ENCODE assay signal across 8 cellular contexts in genomic region chr1:115089443-115090340, GRCh38. TPM values are rescaled to one million over a fixed set of nuclear protein-coding genes. Genes with fewer than 3 reads are reported as not detected.
DNase-seq lines count a peak whose midpoint lies in the region; ATAC-seq, FAIRE-seq and TF ChIP-seq lines count a peak whose summit lies in the region.

Gene TSPAN2, minus strand, starts transcription at chr1:115089503. Its CDS starts 71 bp downstream, at chr1:115089432.

- peak; percentile 94 to 95 for ATAC-seq in A549
- peak; percentile 46 for ATAC-seq in HG03354 (IDR thresholded peaks at IDR 0.05; ENCODE audit: poor library complexity, severe bottlenecking, unreplicated experiment)
- ATAC-seq in HepG2: peak; percentile 86

- H3K4me2 ChIP-seq in A549 (peak within 1 kb of the TSS; percentile 98), HepG2 (ENCODE audit: low read depth, low read length) (peak within 1 kb of the TSS; percentile 51)

- CTCF ChIA-PET in A549 (lab: Yijun Ruan, JAX): interaction anchor here (0.8 to 2.7 kb wide), 4 partner anchors 10 to 24 kb away, joined by 3 to 9 read pairs (median 4); no protein-coding TSS in a partner anchor
- CTCF ChIA-PET in HepG2 (lab: Yijun Ruan, JAX; ENCODE audit: low intra/inter-chr PET ratio, low total read pairs): no interaction called here

- no peak for TF ChIP-seq EP300 in A549 (IDR thresholded peaks at IDR 0.05)
- no peak for TF ChIP-seq EP300 in HepG2 (IDR thresholded peaks at IDR 0.05; ENCODE audit: low read depth in 2 of 2, low read length in 2 of 2)
- no peak for TF ChIP-seq EP300 in HepG2 (CRISPR knock-in tag; IDR thresholded peaks at IDR 0.05; ENCODE audit: borderline replicate concordance)

- H3K9ac ChIP-seq in colonic mucosa (ENCODE audit: low read depth in 2 of 2, low read length in 2 of 2): peak within 1 kb of the TSS; percentile 49 to 68
- no peak within 1 kb of the TSS for H3K9ac ChIP-seq in HepG2 (ENCODE audit: insufficient read depth, low read depth, low read length)

- H3K9me3 ChIP-seq in A549: no peaks in the 10 kb centered on the region
- no peaks in the 10 kb centered on the region for H3K9me3 ChIP-seq in colonic mucosa
- H3K9me3 ChIP-seq in HepG2 (ENCODE audit: low read length): no peaks in the 10 kb centered on the region

- intact Hi-C loops in colonic mucosa (cut with DNase I): no loop called here
- intact Hi-C loops in HepG2 (cut with micrococcal nuclease; ENCODE audit: unreplicated experiment): no loop called here

- no peaks in the 10 kb centered on the region for H3K36me3 ChIP-seq in colonic mucosa
- H3K36me3 ChIP-seq in HepG2 (replicated peaks in 1 of 2; ENCODE audit: control insufficient read depth in 1 of 2, insufficient read depth in 2 of 2, low read length in 2 of 2): no peaks in the 10 kb centered on the region

- no peaks in the 10 kb centered on the region for H3K4me1 ChIP-seq in A549
- no peaks in the 10 kb centered on the region for H3K4me1 ChIP-seq in colonic mucosa
- H3K4me1 ChIP-seq in HepG2 (ENCODE audit: insufficient read depth, low read length): no peaks in the 10 kb centered on the region

- WGBS in A549 (ENCODE audit: missing lambda C conversion rate): 6% methylated on average over 8 of the region's 66 CpGs
- 17% methylated on average over 8 of the region's 66 CpGs for WGBS in HepG2 (ENCODE audit: low lambda C conversion rate)

- DNase-seq in A549 (ENCODE audit: low read depth in 1 of 2, low spot score in 1 of 2) (peak; percentile 47 to 54), colonic mucosa (peak; percentile 69), HepG2 (ENCODE audit: low spot score) (no peak), NCI-H2107 treated with DMSO at 0.1 percent for 48 hours (lab: John Stamatoyannopoulos, UW; ENCODE audit: unreplicated experiment) (no peak), NCI-H187 (lab: John Stamatoyannopoulos, UW) (no peak)
- DNase-seq in activated CD4-positive, CD25-positive, alpha-beta regulatory T cell treated with anti-CD3 and anti-CD28 coated beads, Interleukin-2, amount 50 U/mL, for 72 hours: peak; percentile 46
- peak; percentile 21 to 33 (median 32) for DNase-seq in stimulated activated CD4-positive, alpha-beta T cell treated with anti-CD3 and anti-CD28 coated beads, TNF-alpha, amount 100 ng/mL, for 24 hours (ENCODE audit: low read depth in 3 of 3)

- no peak within 1 kb of the TSS for H2AFZ ChIP-seq in HepG2 (ENCODE audit: low read length)

- in situ Hi-C loops in HepG2 (cut with HindIII; ENCODE audit: extremely low pct_ligation_motif_present, low pct_unique_long_range_greater_than_20kb): no loop called here

- peak within 1 kb of the TSS; percentile 66 to 89 for H3K27ac ChIP-seq in A549
- H3K27ac ChIP-seq in colonic mucosa: peak within 1 kb of the TSS; percentile 52
- H3K27ac ChIP-seq in HepG2 (ENCODE audit: extremely low read length, insufficient read depth, low read length): no peak within 1 kb of the TSS

- H3K27me3 ChIP-seq in colonic mucosa (no peaks in the 10 kb centered on the region), HepG2 (ENCODE audit: control insufficient read depth in 1 of 2, insufficient read depth in 2 of 2, low read length in 2 of 2) (peaks cover 2 to 22% of the 10 kb centered on the region in 2 experiments)

- FAIRE-seq in A549 (lab: Jason Lieb, UNC): no peak
- FAIRE-seq in HepG2 (lab: Jason Lieb, UNC): no peak

- POLR2A ChIA-PET in A549 (lab: Yijun Ruan, JAX) (no interaction called here), HepG2 (lab: Yijun Ruan, JAX) (no interaction called here)

- no TSS peak for BruUV-seq in HepG2 (replicated peaks; lab: Mats Ljungman, UMichigan)

- H3K79me2 ChIP-seq in HepG2 (ENCODE audit: insufficient read depth, low read length): no peaks in the 10 kb centered on the region

- no peak for TF ChIP-seq RAD21 in A549 (conservative IDR thresholded peaks at IDR 0.05 in 1 of 2, IDR thresholded peaks at IDR 0.05 in 1 of 2)
- no peak for TF ChIP-seq RAD21 in HepG2 (CRISPR knock-in tag; IDR thresholded peaks at IDR 0.05)

- no peak for TF ChIP-seq CTCF in A549 (IDR thresholded peaks at IDR 0.05)
- TF ChIP-seq CTCF in colonic mucosa (IDR thresholded peaks at IDR 0.05): no peak
- no peak for TF ChIP-seq CTCF in HepG2 (CRISPR knock-in tag; IDR thresholded peaks at IDR 0.05)

- H4K20me1 ChIP-seq in HepG2 (ENCODE audit: insufficient read depth, low read length): no peaks in the 10 kb centered on the region

- TF ChIP-seq POLR2A in A549 (IDR thresholded peaks at IDR 0.05; ENCODE audit: low read length): no peak
- TF ChIP-seq POLR2A in HepG2 (IDR thresholded peaks at IDR 0.05; ENCODE audit: insufficient read depth in 1 of 2, low read depth in 2 of 2, low read length in 2 of 2): no peak

- H3K4me3 ChIP-seq in A549 (peak within 1 kb of the TSS; percentile 73), colonic mucosa (peak within 1 kb of the TSS; percentile 69), HepG2 (replicated peaks in 1 of 3; ENCODE audit: insufficient read depth in 1 of 3, low read depth in 2 of 3, low read length in 3 of 3) (peak within 1 kb of the TSS in 2 of 3 experiments; percentile 20 to 62; a peak in 3 of 6 replicates)

TF ChIP-seq in A549, 52 proteins besides CTCF, POLR2A, EP300 and RAD21:
- TF ChIP-seq EHF (CRISPR knock-in tag; IDR thresholded peaks at IDR 0.05): no peak
- TF ChIP-seq SMC3 (IDR thresholded peaks at IDR 0.05): 0 out of 3 replicates have a peak, but pooled peaks have one; percentile 24

TF ChIP-seq in HepG2, 621 proteins besides CTCF, POLR2A, EP300 and RAD21:
- TF ChIP-seq ZNF749 (CRISPR knock-in tag; IDR thresholded peaks at IDR 0.05; ENCODE audit: borderline replicate concordance): no peak
- peak; percentile 57; the same call in 1 of the 2 replicates for TF ChIP-seq SRF (IDR thresholded peaks at IDR 0.05; ENCODE audit: low read depth, low read length)
- TF ChIP-seq ELF1 (CRISPR knock-in tag; IDR thresholded peaks at IDR 0.05): no peak
- TF ChIP-seq HHEX (CRISPR knock-in tag; IDR thresholded peaks at IDR 0.05): no peak
- no peak for TF ChIP-seq SNAPC5 (CRISPR knock-in tag; IDR thresholded peaks at IDR 0.05; ENCODE audit: borderline replicate concordance)
- no peak for TF ChIP-seq ZIK1 (CRISPR knock-in tag; IDR thresholded peaks at IDR 0.05; ENCODE audit: borderline replicate concordance, low read depth)

RNA-seq across cellular contexts. Expression of gene TSPAN2, which starts in this region (rescaled TPM):
- polyA plus RNA-seq in A549 (2011; rRNA removed): 1.4 and 1.7 TPM in 2 replicates
- 0.30 and 0.58 TPM in 2 replicates for polyA plus RNA-seq in A549 (2012; cell fraction: cytosol; rRNA removed)
- 0.16 and 0.24 TPM in 2 replicates for polyA plus RNA-seq in A549 (2012; cell fraction: nucleus; rRNA removed)
- 2.1 to 3.2 TPM (median 2.7 TPM) in 3 replicates for polyA plus RNA-seq in A549 (2017; fragmentation: RNase III; extraction: RNeasy Plus Mini Kit Qiagen cat#74134 plus additional on column Dnase treatment)
- 0.29 and 1.4 TPM in 2 replicates for polyA minus RNA-seq in A549 (2011; rRNA and poly(A)+ RNA removed)
- total RNA-seq in colonic mucosa: 10 to 100 TPM in 1 of 2 donors, 1 to 10 TPM in 1; 2.1 to 14.6 TPM
- not detected in 2 replicates for total RNA-seq in HepG2 (2016; rRNA removed; fragmentation: Illumina TruSeq; extraction: Trizol)
- not detected in 2 replicates for total RNA-seq in HepG2 (2016; cell fraction: cytosol; rRNA removed; fragmentation: Illumina TruSeq; extraction: Trizol; ENCODE audit: low read depth)
- total RNA-seq in HepG2 (2016; cell fraction: insoluble cytoplasmic fraction; rRNA removed; fragmentation: Illumina TruSeq; extraction: Trizol): not detected in 2 replicates
- not detected in 2 replicates for total RNA-seq in HepG2 (2016; cell fraction: membrane; rRNA removed; fragmentation: Illumina TruSeq; extraction: Trizol)
- not detected in 2 replicates for total RNA-seq in HepG2 (2016; cell fraction: nucleus; rRNA removed; fragmentation: Illumina TruSeq; extraction: Trizol)
- polyA plus RNA-seq in HepG2 (2011; rRNA removed): not detected in 2 replicates
- polyA plus RNA-seq in HepG2 (2011; cell fraction: cytosol; rRNA removed): not detected in 2 replicates
- not detected in 2 replicates for polyA plus RNA-seq in HepG2 (2011; cell fraction: nucleus; rRNA removed)
- polyA plus RNA-seq in HepG2 (2012): not detected in 2 replicates
- polyA plus RNA-seq in HepG2 (2016; cell fraction: cytosol; fragmentation: Illumina TruSeq; extraction: Trizol; ENCODE audit: low read depth): not detected in 2 replicates
- polyA plus RNA-seq in HepG2 (2016; cell fraction: insoluble cytoplasmic fraction; fragmentation: Illumina TruSeq; extraction: Trizol; ENCODE audit: low read depth): not detected in 2 replicates
- polyA plus RNA-seq in HepG2 (2016; cell fraction: membrane; fragmentation: Illumina TruSeq; extraction: Trizol; ENCODE audit: low read depth): not detected in 2 replicates
- polyA plus RNA-seq in HepG2 (2016; cell fraction: nucleus; fragmentation: Illumina TruSeq; extraction: Trizol; ENCODE audit: insufficient read depth, low read depth): not detected in 2 replicates
- polyA minus RNA-seq in HepG2 (2011; rRNA and poly(A)+ RNA removed; ENCODE audit: low replicate concordance): not detected in 2 replicates
- polyA minus RNA-seq in HepG2 (2011; cell fraction: cytosol; rRNA and poly(A)+ RNA removed): not detected in 2 replicates
- not detected in 2 replicates for polyA minus RNA-seq in HepG2 (2011; cell fraction: nucleus; rRNA and poly(A)+ RNA removed)

Comparison
In these comparisons a context has a peak if more than half of its experiments do, and no peak if none do; other contexts are left out.
1. Peak in ATAC-seq, H3K4me3 ChIP-seq and H3K4me2 ChIP-seq in HepG2; RNA of the gene not detected or under 1 TPM.
2. DNase-seq: peak in A549 (2 of 2), activated CD4-positive, CD25-positive, alpha-beta regulatory T cell treated with anti-CD3 and anti-CD28 coated beads, Interleukin-2, amount 50 U/mL, for 72 hours (single experiment), colonic mucosa (single experiment) and stimulated activated CD4-positive, alpha-beta T cell treated with anti-CD3 and anti-CD28 coated beads, TNF-alpha, amount 100 ng/mL, for 24 hours (3 of 3); none in HepG2 (single experiment), NCI-H2107 treated with DMSO at 0.1 percent for 48 hours (single experiment) and NCI-H187 (0 of 2).
3. Of the 38 proteins assayed by ChIP-seq in both HepG2 and A549: peak only in HepG2: none; only in A549: SMC3; in both: none; in neither: 37.
4. Peak in every context shown above with its lines, with median percentiles within 50 percentile points of each other: ATAC-seq and H3K4me3 ChIP-seq.